ENCODE assay signal across 14 cellular contexts in the genomic region with DNA sequence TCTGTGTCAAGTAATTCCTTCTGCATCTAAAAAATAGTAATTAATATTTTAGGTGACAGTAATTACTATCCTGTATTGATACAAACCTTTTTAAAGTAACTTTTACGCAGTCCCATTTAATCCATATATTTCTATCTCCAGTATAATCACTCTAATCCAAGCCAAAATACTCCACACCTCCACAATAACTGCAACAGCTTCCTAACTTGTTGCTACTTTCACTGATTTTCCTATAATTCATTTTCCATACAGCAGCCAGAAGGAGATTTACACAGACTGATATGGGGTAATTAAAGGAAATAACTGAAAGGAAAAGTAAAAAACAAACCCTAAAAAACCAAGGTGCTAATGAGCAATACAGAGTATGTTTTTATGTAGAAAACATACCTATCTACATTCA.
DNase-seq lines count a peak whose midpoint lies in the region; ATAC-seq and TF ChIP-seq lines count a peak whose summit lies in the region.
"Had no signal": no experiment of that assay in that cellular context is flagged by ENCODE, and none has a peak within 500 bp of the region (broad histone marks: within the 10 kb centered on the region; RNA-seq: fewer than 3 reads in every experiment).

No MANE protein-coding gene starts in this region.

- peaks cover 18% of the 10 kb centered on the region for H3K36me3 Mint-ChIP-seq in activated naive CD4-positive, alpha-beta T cell treated with anti-CD3 and anti-CD28 coated beads, Interleukin-2, amount 50 U/mL, for 24 hours
- H3K36me3 Mint-ChIP-seq in activated CD8-positive, alpha-beta T cell treated with anti-CD3 and anti-CD28 coated beads for 36 hours (ENCODE audit: low read depth) = peaks cover 30% of the 10 kb centered on the region
- H3K36me3 Mint-ChIP-seq in memory B cell = peaks cover 27% of the 10 kb centered on the region

- no peaks in the 10 kb centered on the region for H3K9me3 Mint-ChIP-seq in activated naive CD4-positive, alpha-beta T cell treated with anti-CD3 and anti-CD28 coated beads, Interleukin-2, amount 50 U/mL, for 24 hours
- H3K9me3 Mint-ChIP-seq in activated CD8-positive, alpha-beta T cell treated with anti-CD3 and anti-CD28 coated beads for 36 hours = no peaks in the 10 kb centered on the region
- H3K9me3 Mint-ChIP-seq in memory B cell = no peaks in the 10 kb centered on the region
- H3K9me3 Mint-ChIP-seq: CD8-positive, alpha-beta memory T cell had no signal

- no peak for DNase-seq in activated naive CD4-positive, alpha-beta T cell treated with Interleukin-2 at 50 U/mL for 16 hours
- DNase-seq in activated CD8-positive, alpha-beta T cell treated with anti-CD3 and anti-CD28 coated beads for 36 hours = no peak
- DNase-seq in memory B cell (ENCODE audit: low spot score in 2 of 2) (no peak), GM13976 (ENCODE audit: low spot score) (no peak), GM10266 (ENCODE audit: extremely low spot score) (no peak)
- DNase-seq: C1 segment of cervical spinal cord; Caco-2; CD8-positive, alpha-beta memory T cell; DND-41; GDM1; HCEC 1CT had no signal

- intact Hi-C loops in activated CD8-positive, alpha-beta T cell treated with anti-CD3 and anti-CD28 coated beads for 36 hours (cut with micrococcal nuclease) = no loop called here

- CTCF ChIA-PET in activated CD8-positive, alpha-beta T cell treated with anti-CD3 and anti-CD28 coated beads for 36 hours (lab: Charles Lee) = no interaction called here

- H3K27ac Mint-ChIP-seq in activated naive CD4-positive, alpha-beta T cell treated with anti-CD3 and anti-CD28 coated beads, Interleukin-2, amount 50 U/mL, for 24 hours = peak overlapping the region; percentile 47
- peak overlapping the region; percentile 55 for H3K27ac Mint-ChIP-seq in activated CD8-positive, alpha-beta T cell treated with anti-CD3 and anti-CD28 coated beads for 36 hours
- H3K27ac Mint-ChIP-seq in memory B cell = peak overlapping the region; percentile 42
- H3K27ac Mint-ChIP-seq: B cell had no signal

- POLR2A ChIA-PET in activated CD8-positive, alpha-beta T cell treated with anti-CD3 and anti-CD28 coated beads for 36 hours (lab: Charles Lee) = no interaction called here

- H3K4me3 Mint-ChIP-seq in activated naive CD4-positive, alpha-beta T cell treated with anti-CD3 and anti-CD28 coated beads, Interleukin-2, amount 50 U/mL, for 24 hours = no peak overlapping the region
- no peak overlapping the region for H3K4me3 Mint-ChIP-seq in activated CD8-positive, alpha-beta T cell treated with anti-CD3 and anti-CD28 coated beads for 36 hours
- H3K4me3 Mint-ChIP-seq in memory B cell = no peak overlapping the region
- H3K4me3 Mint-ChIP-seq: B cell; CD8-positive, alpha-beta memory T cell had no signal

- H3K27me3 Mint-ChIP-seq in activated naive CD4-positive, alpha-beta T cell treated with anti-CD3 and anti-CD28 coated beads, Interleukin-2, amount 50 U/mL, for 24 hours = no peaks in the 10 kb centered on the region
- no peaks in the 10 kb centered on the region for H3K27me3 Mint-ChIP-seq in activated CD8-positive, alpha-beta T cell treated with anti-CD3 and anti-CD28 coated beads for 36 hours
- H3K27me3 Mint-ChIP-seq in memory B cell = no peaks in the 10 kb centered on the region
- H3K27me3 Mint-ChIP-seq: B cell; CD8-positive, alpha-beta memory T cell had no signal

- in situ Hi-C loops in GM13976 (cut with MboI; ENCODE audit: low sequenced_read_pairs, unreplicated experiment) = no loop called here

- H3K4me1 Mint-ChIP-seq in activated naive CD4-positive, alpha-beta T cell treated with anti-CD3 and anti-CD28 coated beads, Interleukin-2, amount 50 U/mL, for 24 hours = peaks cover 9% of the 10 kb centered on the region
- peaks cover 7% of the 10 kb centered on the region for H3K4me1 Mint-ChIP-seq in activated CD8-positive, alpha-beta T cell treated with anti-CD3 and anti-CD28 coated beads for 36 hours (ENCODE audit: low read depth)
- H3K4me1 Mint-ChIP-seq in memory B cell = peaks cover 11% of the 10 kb centered on the region

- no peak for TF ChIP-seq CTCF in activated CD8-positive, alpha-beta T cell treated with anti-CD3 and anti-CD28 coated beads for 36 hours (IDR thresholded peaks at IDR 0.05)
- no peak for TF ChIP-seq CTCF in GM13976 (IDR thresholded peaks at IDR 0.05; ENCODE audit: borderline replicate concordance, control extremely low read depth, extremely low read depth, insufficient read depth, missing control alignments)
- TF ChIP-seq CTCF in GM10266 (IDR thresholded peaks at IDR 0.05; ENCODE audit: control insufficient read depth, insufficient read depth, low read depth, missing control alignments) = no peak

- ATAC-seq in activated CD8-positive, alpha-beta T cell treated with anti-CD3 and anti-CD28 coated beads for 36 hours = no peak
- ATAC-seq in memory B cell (ENCODE audit: low read depth) = no peak
- no peak for ATAC-seq in HG02840 (IDR thresholded peaks at IDR 0.05; ENCODE audit: low FRiP score, unreplicated experiment)
